21 cellular contexts compared by ENCODE assay signal in genomic region chr5:31059889-31060288, GRCh38.
A peak's percentile ranks its signal among the peaks of the same experiment; 100 is the strongest.
DNase-seq lines count a peak whose midpoint lies in the region; ATAC-seq and TF ChIP-seq lines count a peak whose summit lies in the region.
"Had no signal": no experiment of that assay in that cellular context is flagged by ENCODE, and none has a peak within 500 bp of the region (broad histone marks: within the 10 kb centered on the region; RNA-seq: fewer than 3 reads in every experiment).

No MANE protein-coding gene starts in this region.

- H4K20me1 ChIP-seq in mammary epithelial cell (ENCODE audit: insufficient read depth, low read length) = no peaks in the 10 kb centered on the region
- H4K20me1 ChIP-seq: BLaER1 had no signal

- H3K27me3 Mint-ChIP-seq in MCF 10A (ENCODE audit: insufficient read depth, unreplicated experiment) (no peaks in the 10 kb centered on the region), glutamatergic neuron (ENCODE audit: unreplicated experiment) (peaks cover 1% of the 10 kb centered on the region)

- in situ Hi-C loops in mammary epithelial cell (cut with MboI; ENCODE audit: low sequenced_read_pairs in 2 of 2) = no loop called here

- intact Hi-C loops in MCF 10A (cut with micrococcal nuclease) (no loop called here), mammary epithelial cell (cut with micrococcal nuclease) (no loop called here), cardiac septum (cut with DNase I) (no loop called here)

- H3K27ac Mint-ChIP-seq in MCF 10A (ENCODE audit: low read depth, unreplicated experiment) (no peak overlapping the region), glutamatergic neuron (ENCODE audit: unreplicated experiment) (peak overlapping the region; percentile 75)
- H3K27ac Mint-ChIP-seq: CD8-positive, alpha-beta T cell; GM23338 had no signal

- TF ChIP-seq CTCF in MCF 10A (IDR thresholded peaks at IDR 0.05; ENCODE audit: unreplicated experiment) (no peak), mammary epithelial cell (conservative IDR thresholded peaks at IDR 0.05 in 1 of 2, IDR thresholded peaks at IDR 0.05 in 1 of 2; ENCODE audit: extremely low read depth in 1 of 2, insufficient read depth in 1 of 2, low read depth in 1 of 2, low read length in 2 of 2) (no peak), cardiac fibroblast (IDR thresholded peaks at IDR 0.05; ENCODE audit: low read depth, low read length) (no peak), glutamatergic neuron (IDR thresholded peaks at IDR 0.05; ENCODE audit: partially characterized antibody, unreplicated experiment) (no peak)

- no peak for ATAC-seq in HG03442 (IDR thresholded peaks at IDR 0.05; ENCODE audit: unreplicated experiment)
- ATAC-seq: CD8-positive, alpha-beta T cell; GM23338 had no signal

- no peaks in the 10 kb centered on the region for H3K36me3 ChIP-seq in mammary epithelial cell (ENCODE audit: insufficient read depth, low read length)
- H3K36me3 ChIP-seq: BLaER1 had no signal

- H3K4me1 Mint-ChIP-seq in MCF 10A (ENCODE audit: insufficient read depth, unreplicated experiment) (no peaks in the 10 kb centered on the region), glutamatergic neuron (ENCODE audit: low read depth, unreplicated experiment) (peaks cover 44% of the 10 kb centered on the region)

- H3K9ac ChIP-seq in mammary epithelial cell (ENCODE audit: insufficient read depth, low read length) = no peak overlapping the region
- H3K9ac ChIP-seq: BLaER1 had no signal

- no peak overlapping the region for H3K27ac ChIP-seq in mammary epithelial cell (ENCODE audit: insufficient read depth, low read depth, low read length)
- H3K27ac ChIP-seq: 22Rv1, BLaER1 had no signal

- no peaks in the 10 kb centered on the region for H3K79me2 ChIP-seq in mammary epithelial cell (ENCODE audit: insufficient read depth, low read length)

- no peaks in the 10 kb centered on the region for H3K4me1 ChIP-seq in mammary epithelial cell (ENCODE audit: insufficient read depth, low read length)
- H3K4me1 ChIP-seq: BLaER1 had no signal

- H3K36me3 Mint-ChIP-seq in MCF 10A (ENCODE audit: insufficient read depth, unreplicated experiment) (no peaks in the 10 kb centered on the region), glutamatergic neuron (ENCODE audit: unreplicated experiment) (no peaks in the 10 kb centered on the region)
- H3K36me3 Mint-ChIP-seq: CD8-positive, alpha-beta T cell had no signal

- H3K4me3 ChIP-seq in mammary epithelial cell (replicated peaks in 1 of 3; ENCODE audit: insufficient read depth in 1 of 3, low read depth in 2 of 3, low read length in 3 of 3) (no peak overlapping the region), cardiac fibroblast (replicated peaks in 1 of 2; ENCODE audit: low read depth in 2 of 2, low read length in 2 of 2) (no peak overlapping the region)
- H3K4me3 ChIP-seq: BLaER1, GM23338 had no signal

- no TSS peak for BruUV-seq in MCF 10A (replicated peaks; lab: Mats Ljungman, UMichigan)
- no TSS peak for BruUV-seq in mammary epithelial cell (replicated peaks; lab: Mats Ljungman, UMichigan)

- no peaks in the 10 kb centered on the region for H3K9me3 Mint-ChIP-seq in MCF 10A (ENCODE audit: unreplicated experiment)
- H3K9me3 Mint-ChIP-seq in glutamatergic neuron (ENCODE audit: unreplicated experiment) = no peaks in the 10 kb centered on the region
- H3K9me3 Mint-ChIP-seq: GM23338 had no signal

- CTCF ChIA-PET in MCF 10A (lab: Yijun Ruan, JAX) (interaction anchor here (0.6 kb wide), 1 partner anchor 1232 kb away, joined by 3 read pairs; no protein-coding TSS in a partner anchor), mammary epithelial cell (lab: Charles Lee; ENCODE audit: low non-redundant PET) (no interaction called here)

- no peak overlapping the region for H2AFZ ChIP-seq in mammary epithelial cell (ENCODE audit: low read depth, low read length)
- H2AFZ ChIP-seq: GM23338 had no signal

- DNase-seq in MCF 10A (ENCODE audit: unreplicated experiment) = peak; percentile 28
- DNase-seq in mammary epithelial cell = no peak
- peak; percentile 5 to 56 for DNase-seq in cardiac fibroblast (ENCODE audit: low read depth in 2 of 2)
- no peak for DNase-seq in glutamatergic neuron
- DNase-seq in NCI-H524 (lab: John Stamatoyannopoulos, UW) = no peak
- no peak for DNase-seq in cardiac septum (ENCODE audit: low spot score)
- no peak for DNase-seq in NCI-H1417 (lab: John Stamatoyannopoulos, UW)
- DNase-seq: CD8-positive, alpha-beta T cell; DMS79; Karpas-422; NCI-H187 treated with DMSO at 0.1 percent for 48 hours; NCI-H2171; NCI-H446; NCI-H748 treated with DMSO at 0.1 percent for 48 hours; OCI-M1; RPMI8226; SIG-M5 had no signal

- H3K9me3 ChIP-seq in mammary epithelial cell (replicated peaks; ENCODE audit: insufficient read depth, low read length) = peaks cover 12% of the 10 kb centered on the region
- H3K9me3 ChIP-seq: BLaER1 had no signal

- H3K4me3 Mint-ChIP-seq in MCF 10A (ENCODE audit: unreplicated experiment) (no peak overlapping the region), glutamatergic neuron (ENCODE audit: unreplicated experiment) (no peak overlapping the region)
- H3K4me3 Mint-ChIP-seq: CD8-positive, alpha-beta T cell; GM23338 had no signal

- POLR2A ChIA-PET in MCF 10A (lab: Yijun Ruan, JAX) = no interaction called here

- no peak overlapping the region for H3K4me2 ChIP-seq in mammary epithelial cell (ENCODE audit: insufficient read depth, low read depth, low read length)
- H3K4me2 ChIP-seq: BLaER1, GM23338 had no signal

- no peaks in the 10 kb centered on the region for H3K27me3 ChIP-seq in mammary epithelial cell (ENCODE audit: insufficient read depth, low read length)
- H3K27me3 ChIP-seq: BLaER1 had no signal

- dilution Hi-C loops in mammary epithelial cell (cut with HindIII; ENCODE audit: low sequenced_read_pairs) = no loop called here

- 45% methylated on average over 2 of the region's 2 CpGs for WGBS in mammary epithelial cell (ENCODE audit: low coverage, missing lambda C conversion rate)

Comparison
In these comparisons a context has a peak if more than half of its experiments do, and no peak if none do; other contexts are left out.
1. DNase-seq: peak in MCF 10A (single experiment) and cardiac fibroblast (2 of 2); none in mammary epithelial cell (single experiment), glutamatergic neuron (single experiment), NCI-H524 (0 of 2), cardiac septum (single experiment) and NCI-H1417 (0 of 3).